ENCODE assay signal across 8 cellular contexts in genomic region chr16:56637814-56638750, GRCh38. TPM values are rescaled to one million over a fixed set of nuclear protein-coding genes. Genes with fewer than 3 reads are reported as not detected.
DNase-seq lines count a peak whose midpoint lies in the region; ATAC-seq lines count a peak whose summit lies in the region.

Gene MT1A (plus strand): TSS chr16:56638666. CDS start chr16:56638739, 73 bp downstream.

- no peaks in the 10 kb centered on the region for H3K36me3 Mint-ChIP-seq in activated CD4-positive, alpha-beta T cell treated with anti-CD3 and anti-CD28 coated beads for 36 hours (ENCODE audit: low read depth)
- H3K36me3 Mint-ChIP-seq in stimulated activated naive CD8-positive, alpha-beta T cell treated with anti-CD3 and anti-CD28 coated beads, Interleukin-15, Interleukin-2, amounts not matched to agents 100 ng/mL and 50 ng/mL, for 24 hours (ENCODE audit: low read depth): no peaks in the 10 kb centered on the region

- ATAC-seq in activated CD4-positive, alpha-beta T cell treated with anti-CD3 and anti-CD28 coated beads for 36 hours: peak; percentile 43
- ATAC-seq in left colon: peak; percentile 87
- no peak for ATAC-seq in GM19455 (IDR thresholded peaks at IDR 0.05; ENCODE audit: unreplicated experiment)
- ATAC-seq in GM21515 (IDR thresholded peaks at IDR 0.05; ENCODE audit: unreplicated experiment): no peak

- intact Hi-C loops in activated CD4-positive, alpha-beta T cell treated with anti-CD3 and anti-CD28 coated beads for 36 hours (cut with DNase I, micrococcal nuclease): no loop called here
- intact Hi-C loops in left colon (cut with DNase I, micrococcal nuclease): no loop called here

- no peaks in the 10 kb centered on the region for H3K9me3 Mint-ChIP-seq in activated CD4-positive, alpha-beta T cell treated with anti-CD3 and anti-CD28 coated beads for 36 hours (ENCODE audit: low read depth)
- no peaks in the 10 kb centered on the region for H3K9me3 Mint-ChIP-seq in stimulated activated naive CD8-positive, alpha-beta T cell treated with anti-CD3 and anti-CD28 coated beads, Interleukin-15, Interleukin-2, amounts not matched to agents 100 ng/mL and 50 ng/mL, for 24 hours

- peak within 1 kb of the TSS; percentile 59 for H3K4me3 Mint-ChIP-seq in activated CD4-positive, alpha-beta T cell treated with anti-CD3 and anti-CD28 coated beads for 36 hours
- H3K4me3 Mint-ChIP-seq in stimulated activated naive CD8-positive, alpha-beta T cell treated with anti-CD3 and anti-CD28 coated beads, Interleukin-15, Interleukin-2, amounts not matched to agents 100 ng/mL and 50 ng/mL, for 24 hours: peak within 1 kb of the TSS; percentile 68

- peaks cover 71% of the 10 kb centered on the region for H3K27me3 Mint-ChIP-seq in activated CD4-positive, alpha-beta T cell treated with anti-CD3 and anti-CD28 coated beads for 36 hours
- peaks cover 86% of the 10 kb centered on the region for H3K27me3 Mint-ChIP-seq in stimulated activated naive CD8-positive, alpha-beta T cell treated with anti-CD3 and anti-CD28 coated beads, Interleukin-15, Interleukin-2, amounts not matched to agents 100 ng/mL and 50 ng/mL, for 24 hours

- POLR2A ChIA-PET in activated CD4-positive, alpha-beta T cell treated with anti-CD3 and anti-CD28 coated beads for 36 hours (lab: Charles Lee): no interaction called here

- CTCF ChIA-PET in activated CD4-positive, alpha-beta T cell treated with anti-CD3 and anti-CD28 coated beads for 36 hours (lab: Charles Lee): interaction anchor here (0.8 kb wide), 1 partner anchor 62 kb away, joined by 3 read pairs; no protein-coding TSS in a partner anchor

- DNase-seq in activated CD4-positive, alpha-beta T cell treated with anti-CD3 and anti-CD28 coated beads for 36 hours: peak; percentile 52
- DNase-seq in activated CD4-positive, alpha-beta T cell treated with anti-CD3 and anti-CD28 coated beads, Interleukin-2, amount 50 U/mL, for 4 hours: no peak
- DNase-seq in cerebellum (ENCODE audit: low spot score) (peak; percentile 23), left colon (peak; percentile 84 to 87), NCI-H446 treated with DMSO at 0.1 percent for 48 hours (lab: John Stamatoyannopoulos, UW) (no peak)

- no peak within 1 kb of the TSS for H3K27ac Mint-ChIP-seq in activated CD4-positive, alpha-beta T cell treated with anti-CD3 and anti-CD28 coated beads for 36 hours
- no peak within 1 kb of the TSS for H3K27ac Mint-ChIP-seq in stimulated activated naive CD8-positive, alpha-beta T cell treated with anti-CD3 and anti-CD28 coated beads, Interleukin-15, Interleukin-2, amounts not matched to agents 100 ng/mL and 50 ng/mL, for 24 hours

- peaks cover 25% of the 10 kb centered on the region for H3K4me1 Mint-ChIP-seq in activated CD4-positive, alpha-beta T cell treated with anti-CD3 and anti-CD28 coated beads for 36 hours
- peaks cover 25% of the 10 kb centered on the region for H3K4me1 Mint-ChIP-seq in stimulated activated naive CD8-positive, alpha-beta T cell treated with anti-CD3 and anti-CD28 coated beads, Interleukin-15, Interleukin-2, amounts not matched to agents 100 ng/mL and 50 ng/mL, for 24 hours (ENCODE audit: low read depth)

RNA-seq across cellular contexts. Expression of gene MT1A, which starts in this region (rescaled TPM):
- total RNA-seq in activated CD4-positive, alpha-beta T cell treated with anti-CD3 and anti-CD28 coated beads for 36 hours: 1 to 10 TPM in 1 of 2 experiments, under 1 TPM in 1; 0.74 to 1.1 TPM
- total RNA-seq in cerebellum (not detected), left colon (1 to 10 TPM; 4.7 to 5.1 TPM)

Comparison
In these comparisons a context has a peak if more than half of its experiments do, and no peak if none do; other contexts are left out.
1. DNase-seq: peak in activated CD4-positive, alpha-beta T cell treated with anti-CD3 and anti-CD28 coated beads for 36 hours (single experiment) and left colon (2 of 2); none in activated CD4-positive, alpha-beta T cell treated with anti-CD3 and anti-CD28 coated beads, Interleukin-2, amount 50 U/mL, for 4 hours (0 of 2) and NCI-H446 treated with DMSO at 0.1 percent for 48 hours (single experiment).
2. Peak in DNase-seq in cerebellum; RNA of the gene not detected or under 1 TPM.
3. ATAC-seq: peak in activated CD4-positive, alpha-beta T cell treated with anti-CD3 and anti-CD28 coated beads for 36 hours (single experiment) and left colon (single experiment); none in GM19455 (single experiment) and GM21515 (single experiment).